In genomic region chr9:131198316-131198715, GRCh38 we compare ENCODE assay signal across 16 cellular contexts.
DNase-seq lines count a peak whose midpoint lies in the region; FAIRE-seq and TF ChIP-seq lines count a peak whose summit lies in the region.
"Had no signal": no experiment of that assay in that cellular context is flagged by ENCODE, and none has a peak within 500 bp of the region (broad histone marks: within the 10 kb centered on the region; RNA-seq: fewer than 3 reads in every experiment).

No MANE protein-coding gene starts in this region.

- CTCF ChIA-PET in RWPE1 (lab: Yijun Ruan, JAX): interaction anchor here (0.6 to 0.8 kb wide), 4 partner anchors 17 to 138 kb away, joined by 3 read pairs; no protein-coding TSS in a partner anchor

- TF ChIP-seq POLR2A in GM12891 (IDR thresholded peaks at IDR 0.05; ENCODE audit: low read depth, low read length): no peak

- no peak for FAIRE-seq in GM12891 (lab: Jason Lieb, UNC)
- FAIRE-seq: GM19239 had no signal

- no peaks in the 10 kb centered on the region for H3K27me3 ChIP-seq in hepatocyte

- H3K4me1 ChIP-seq in hepatocyte (ENCODE audit: insufficient read depth): no peaks in the 10 kb centered on the region
- H3K4me1 ChIP-seq: Caco-2 had no signal

- H3K9me2 ChIP-seq in hepatocyte (replicated peaks; ENCODE audit: insufficient read depth): no peaks in the 10 kb centered on the region

- no peak overlapping the region for H2AFZ ChIP-seq in hepatocyte

- H3K27ac ChIP-seq in RWPE1 (peak overlapping the region; percentile 3; the same call in 1 of the 2 replicates), hepatocyte (no peak overlapping the region)
- H3K27ac ChIP-seq: 22Rv1, HL-60 had no signal

- no peaks in the 10 kb centered on the region for H4K20me1 ChIP-seq in hepatocyte (ENCODE audit: insufficient read depth, poor library complexity, severe bottlenecking)

- TF ChIP-seq CTCF in RWPE1 (conservative IDR thresholded peaks at IDR 0.05; ENCODE audit: low read depth) (no peak), hepatocyte (IDR thresholded peaks at IDR 0.05; ENCODE audit: poor library complexity) (no peak)

- no peak overlapping the region for H3K4me2 ChIP-seq in hepatocyte

- DNase-seq in NCI-H1092 treated with DMSO at 0.1 percent for 48 hours (lab: John Stamatoyannopoulos, UW): peak; percentile 34
- DNase-seq in NCI-H1092 (lab: John Stamatoyannopoulos, UW): no peak
- no peak for DNase-seq in GM12891 (ENCODE audit: insufficient read length, low spot score)
- no peak for DNase-seq in RWPE1 (ENCODE audit: low spot score)
- peak; percentile 72 for DNase-seq in myocyte (ENCODE audit: low read depth)
- DNase-seq in NCI-H82 (lab: John Stamatoyannopoulos, UW): no peak
- DNase-seq in hepatocyte (ENCODE audit: low spot score): no peak
- DNase-seq in stimulated activated CD4-positive, alpha-beta T cell treated with anti-CD3 and anti-CD28 coated beads, Interleukin-2, amount 100 ng/mL, for 24 hours: no peak
- DNase-seq: Caco-2; CD8-positive, alpha-beta memory T cell; DND-41; GDM1; HCEC 1CT had no signal

- 98% methylated on average over 12 of the region's 12 CpGs for WGBS in hepatocyte (ENCODE audit: low lambda C conversion rate, missing lambda C conversion rate)

- no peaks in the 10 kb centered on the region for H3K9me3 ChIP-seq in hepatocyte (ENCODE audit: low read depth)
- H3K9me3 ChIP-seq: Caco-2 had no signal

- no peaks in the 10 kb centered on the region for H3K79me2 ChIP-seq in hepatocyte

- H3K36me3 ChIP-seq in hepatocyte (replicated peaks; ENCODE audit: insufficient read depth, low read depth): no peaks in the 10 kb centered on the region

- H3K4me3 ChIP-seq in hepatocyte: no peak overlapping the region

- POLR2A ChIA-PET in RWPE1 (lab: Yijun Ruan, JAX; ENCODE audit: low non-redundant PET): no interaction called here

TF ChIP-seq in GM12891, 5 proteins besides CTCF, POLR2A, EP300 and RAD21:
- no peak for TF ChIP-seq PAX5 (IDR thresholded peaks at IDR 0.05; ENCODE audit: insufficient read depth, low read length, severe bottlenecking)
- TF ChIP-seq POLR2AphosphoS5 (IDR thresholded peaks at IDR 0.05; ENCODE audit: low read depth, low read length): 0 out of 2 replicates have a peak, but pooled peaks have one; percentile 20

Comparison
In these comparisons a context has a peak if more than half of its experiments do, and no peak if none do; other contexts are left out.
1. DNase-seq: peak in NCI-H1092 treated with DMSO at 0.1 percent for 48 hours (single experiment) and myocyte (single experiment); none in NCI-H1092 (single experiment), GM12891 (single experiment), RWPE1 (single experiment), NCI-H82 (single experiment), hepatocyte (single experiment) and stimulated activated CD4-positive, alpha-beta T cell treated with anti-CD3 and anti-CD28 coated beads, Interleukin-2, amount 100 ng/mL, for 24 hours (0 of 2).